In the genomic region with DNA sequence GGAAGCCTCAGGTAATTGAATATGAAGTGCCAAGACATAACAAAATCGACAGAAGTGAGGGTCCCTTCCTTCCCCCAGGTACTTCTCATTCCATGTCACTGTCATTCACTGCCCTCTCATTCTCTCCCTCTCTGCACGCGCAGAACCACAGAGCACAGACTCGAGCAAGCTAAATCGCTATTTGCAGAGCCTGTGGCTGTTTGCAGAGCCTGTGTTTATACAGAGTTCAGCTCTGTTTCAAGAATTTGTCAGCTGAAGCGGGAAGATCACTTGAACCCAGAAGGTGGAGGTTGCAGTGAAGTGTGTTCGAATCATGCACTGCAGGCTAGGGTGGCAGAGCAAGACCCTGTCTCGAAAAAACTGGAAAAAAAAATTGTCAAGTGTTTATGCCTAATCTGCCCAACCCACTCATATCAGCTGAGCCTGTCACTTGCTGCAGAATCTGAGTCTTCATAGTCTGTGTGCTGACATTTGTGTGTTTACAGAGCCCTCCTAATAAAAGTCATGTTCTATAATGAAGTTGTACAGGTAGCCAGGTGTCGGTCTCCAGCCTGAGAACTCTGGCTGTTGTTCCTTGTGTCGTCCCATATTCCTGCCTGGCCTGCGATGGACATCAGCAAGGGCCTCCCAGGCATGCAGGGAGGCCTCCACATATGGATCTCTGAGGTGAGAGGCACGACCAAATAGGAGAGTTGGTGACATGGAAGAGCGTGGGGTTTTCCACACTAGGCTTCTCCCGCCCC, we compare ENCODE assay signal across 1 cellular context.
TF ChIP-seq lines count a peak whose summit lies in the region.

No MANE protein-coding gene starts in this region.

TF ChIP-seq in endothelial cell of umbilical vein, 7 proteins besides CTCF, POLR2A, EP300 and RAD21:
- no peak for TF ChIP-seq MYC (IDR thresholded peaks at IDR 0.05; ENCODE audit: low read depth, low read length)
- no peak for TF ChIP-seq EZH2 (IDR thresholded peaks at IDR 0.05; ENCODE audit: borderline replicate concordance, low read depth, low read length, severe bottlenecking)
- TF ChIP-seq, protein P1, sequence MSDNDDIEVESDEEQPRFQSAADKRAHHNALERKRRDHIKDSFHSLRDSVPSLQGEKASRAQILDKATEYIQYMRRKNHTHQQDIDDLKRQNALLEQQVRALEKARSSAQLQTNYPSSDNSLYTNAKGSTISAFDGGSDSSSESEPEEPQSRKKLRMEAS (IDR thresholded peaks at IDR 0.05; ENCODE audit: insufficient read depth, insufficient read length): no peak
- no peak for TF ChIP-seq GATA2 (IDR thresholded peaks at IDR 0.05; ENCODE audit: insufficient read depth, insufficient read length, low read depth, low read length)
- no peak for TF ChIP-seq POLR2AphosphoS5 (IDR thresholded peaks at IDR 0.05; ENCODE audit: insufficient read depth, low read depth, low read length)
- no peak for TF ChIP-seq JUN (IDR thresholded peaks at IDR 0.05; ENCODE audit: borderline replicate concordance, insufficient read depth, insufficient read length, low read depth)
- no peak for TF ChIP-seq FOS (IDR thresholded peaks at IDR 0.05; ENCODE audit: borderline replicate concordance, insufficient read depth, low read length)
